1 cellular context compared by ENCODE assay signal in the genomic region with DNA sequence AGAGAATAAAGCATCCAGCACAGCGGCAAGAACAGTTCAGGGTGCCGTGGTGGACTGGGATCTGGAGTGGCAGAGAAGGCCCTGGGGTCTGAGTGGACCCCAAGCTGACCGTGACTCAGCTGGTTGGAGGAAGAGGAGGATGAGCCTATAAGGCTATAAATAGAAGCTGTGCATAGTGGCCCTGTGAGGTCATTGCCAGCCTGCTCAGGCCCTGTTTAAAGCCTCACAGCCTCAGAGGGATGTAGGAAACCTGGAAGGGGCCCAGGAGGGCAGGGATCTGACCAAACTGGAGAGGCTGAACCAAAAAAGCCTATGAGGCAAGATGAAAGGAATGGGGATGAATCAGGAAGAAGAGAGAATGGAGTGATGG.
A peak's percentile ranks its signal among the peaks of the same experiment; 100 is the strongest.
TF ChIP-seq lines count a peak whose summit lies in the region.

No MANE protein-coding gene starts in this region.

TF ChIP-seq in K562, 482 proteins besides CTCF, POLR2A, EP300 and RAD21 (continues in another document):
- TF ChIP-seq JUN (IDR thresholded peaks at IDR 0.05; ENCODE audit: borderline replicate concordance, low read depth, low read length) (0 out of 2 replicates have a peak, but pooled peaks have one; percentile 4), JUN (CRISPR knock-in tag; IDR thresholded peaks at IDR 0.05; ENCODE audit: borderline replicate concordance) (no peak), BRD9 (IDR thresholded peaks at IDR 0.05; ENCODE audit: low read depth, partially characterized antibody) (no peak), MEF2A (IDR thresholded peaks at IDR 0.05; ENCODE audit: control insufficient read depth, low read depth, low read length) (peak; percentile 81), NCOR1 (IDR thresholded peaks at IDR 0.05) (no peak), PHF8 (IDR thresholded peaks at IDR 0.05; ENCODE audit: borderline replicate concordance, low read length) (no peak), DDX20 (tag; IDR thresholded peaks at IDR 0.05; ENCODE audit: low read depth) (no peak), NR2C1 (IDR thresholded peaks at IDR 0.05) (no peak), NR2C1 (tag; IDR thresholded peaks at IDR 0.05) (no peak), RFX1 (IDR thresholded peaks at IDR 0.05) (no peak), ZNF184 (CRISPR knock-in tag; IDR thresholded peaks at IDR 0.05) (no peak), ZNF133 (CRISPR knock-in tag; IDR thresholded peaks at IDR 0.05) (no peak), RBM34 (IDR thresholded peaks at IDR 0.05; ENCODE audit: borderline replicate concordance, insufficient read depth, low read length) (no peak), EWSR1 (IDR thresholded peaks at IDR 0.05; ENCODE audit: borderline replicate concordance, low read depth, partially characterized antibody) (no peak), CBX5 (IDR thresholded peaks at IDR 0.05; ENCODE audit: borderline replicate concordance, low read depth) (no peak), ZNF224 (CRISPR knock-in tag; IDR thresholded peaks at IDR 0.05) (no peak), MEF2D (tag; conservative IDR thresholded peaks at IDR 0.05; ENCODE audit: low read depth) (peak; percentile 87), MAFG (tag; conservative IDR thresholded peaks at IDR 0.05) (peak; percentile 43), HOXB6 (CRISPR knock-in tag; IDR thresholded peaks at IDR 0.05; ENCODE audit: borderline replicate concordance) (no peak), HDAC3 (IDR thresholded peaks at IDR 0.05; ENCODE audit: borderline replicate concordance, partially characterized antibody) (no peak), ZKSCAN1 (IDR thresholded peaks at IDR 0.05; ENCODE audit: low read depth, low read length) (no peak), NUFIP1 (IDR thresholded peaks at IDR 0.05; ENCODE audit: partially characterized antibody) (no peak), GABPA (tag; conservative IDR thresholded peaks at IDR 0.05; ENCODE audit: low read depth) (no peak), RFX7 (CRISPR knock-in tag; IDR thresholded peaks at IDR 0.05) (no peak), ZEB2 (IDR thresholded peaks at IDR 0.05) (no peak), EP400 (IDR thresholded peaks at IDR 0.05) (no peak), KAT7 (CRISPR knock-in tag; IDR thresholded peaks at IDR 0.05; ENCODE audit: borderline replicate concordance) (no peak), BHLHE40 (IDR thresholded peaks at IDR 0.05; ENCODE audit: low read length) (no peak), HNRNPL (IDR thresholded peaks at IDR 0.05; ENCODE audit: low read depth, low read length) (no peak), ZNF589 (CRISPR knock-in tag; IDR thresholded peaks at IDR 0.05; ENCODE audit: low read depth) (no peak), PCBP2 (IDR thresholded peaks at IDR 0.05; ENCODE audit: low read depth, low read length, poor library complexity, severe bottlenecking) (no peak), TAF9B (IDR thresholded peaks at IDR 0.05; ENCODE audit: partially characterized antibody) (no peak), SAP30 (IDR thresholded peaks at IDR 0.05; ENCODE audit: borderline replicate concordance, insufficient read depth, low read depth, low read length, poor library complexity, severe bottlenecking) (no peak), SMARCA5 (IDR thresholded peaks at IDR 0.05) (no peak), ADNP (tag; IDR thresholded peaks at IDR 0.05) (no peak), ETS2 (tag; IDR thresholded peaks at IDR 0.05; ENCODE audit: borderline replicate concordance, poor library complexity, severe bottlenecking) (no peak)
- TF ChIP-seq, protein P1, sequence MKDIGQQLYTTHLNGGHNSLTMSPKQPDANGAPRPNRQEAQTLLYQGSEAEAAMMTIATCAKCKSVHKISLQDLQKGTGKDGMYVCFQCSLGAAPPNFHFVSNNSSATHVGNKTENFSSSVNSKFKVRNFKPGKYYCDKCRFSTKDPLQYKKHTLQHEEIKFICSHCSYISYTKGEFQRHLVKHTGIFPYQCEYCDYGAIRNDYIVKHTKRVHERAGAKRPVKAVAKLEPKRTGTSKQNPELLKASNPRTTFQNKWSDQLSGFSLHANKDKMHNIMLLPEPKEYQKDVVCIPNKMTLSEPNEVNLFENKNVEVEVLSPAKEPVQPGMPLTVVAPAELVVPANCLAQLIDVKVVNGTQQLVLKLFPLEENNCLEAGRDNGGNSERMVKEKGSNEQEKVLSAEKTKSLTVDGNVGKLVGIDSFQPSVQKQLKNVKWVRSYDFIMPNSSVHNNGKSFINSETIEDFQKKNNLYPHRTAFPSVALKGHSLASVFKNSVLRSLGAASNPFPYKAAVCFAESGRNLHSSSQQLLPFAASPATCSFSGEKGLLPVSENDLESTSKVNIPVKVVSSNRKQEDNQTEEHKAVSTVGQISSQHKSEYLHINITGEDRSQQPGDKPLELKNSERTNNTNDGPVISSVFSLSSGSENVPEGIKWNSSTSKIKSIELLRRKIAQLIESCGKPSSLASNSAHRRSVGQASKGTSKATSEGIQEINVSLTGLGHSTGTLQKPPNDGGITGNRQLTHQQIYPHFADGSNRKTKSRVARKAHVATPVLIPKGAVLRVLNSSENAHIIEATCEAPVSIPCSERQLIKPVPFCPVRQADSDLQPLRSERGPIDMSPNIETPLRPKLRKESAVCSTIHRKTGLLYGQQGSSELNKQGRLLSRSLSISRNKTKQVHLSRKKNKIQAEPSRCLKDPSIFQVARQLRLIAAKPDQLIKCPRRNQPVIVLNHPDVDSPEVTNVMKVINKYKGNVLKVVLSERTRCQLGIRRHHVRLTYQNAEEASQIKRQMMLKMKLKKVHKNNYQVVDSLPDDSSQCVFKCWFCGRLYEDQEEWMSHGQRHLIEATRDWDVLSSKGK (CRISPR knock-in tag; IDR thresholded peaks at IDR 0.05): no peak
- TF ChIP-seq, protein P2, sequence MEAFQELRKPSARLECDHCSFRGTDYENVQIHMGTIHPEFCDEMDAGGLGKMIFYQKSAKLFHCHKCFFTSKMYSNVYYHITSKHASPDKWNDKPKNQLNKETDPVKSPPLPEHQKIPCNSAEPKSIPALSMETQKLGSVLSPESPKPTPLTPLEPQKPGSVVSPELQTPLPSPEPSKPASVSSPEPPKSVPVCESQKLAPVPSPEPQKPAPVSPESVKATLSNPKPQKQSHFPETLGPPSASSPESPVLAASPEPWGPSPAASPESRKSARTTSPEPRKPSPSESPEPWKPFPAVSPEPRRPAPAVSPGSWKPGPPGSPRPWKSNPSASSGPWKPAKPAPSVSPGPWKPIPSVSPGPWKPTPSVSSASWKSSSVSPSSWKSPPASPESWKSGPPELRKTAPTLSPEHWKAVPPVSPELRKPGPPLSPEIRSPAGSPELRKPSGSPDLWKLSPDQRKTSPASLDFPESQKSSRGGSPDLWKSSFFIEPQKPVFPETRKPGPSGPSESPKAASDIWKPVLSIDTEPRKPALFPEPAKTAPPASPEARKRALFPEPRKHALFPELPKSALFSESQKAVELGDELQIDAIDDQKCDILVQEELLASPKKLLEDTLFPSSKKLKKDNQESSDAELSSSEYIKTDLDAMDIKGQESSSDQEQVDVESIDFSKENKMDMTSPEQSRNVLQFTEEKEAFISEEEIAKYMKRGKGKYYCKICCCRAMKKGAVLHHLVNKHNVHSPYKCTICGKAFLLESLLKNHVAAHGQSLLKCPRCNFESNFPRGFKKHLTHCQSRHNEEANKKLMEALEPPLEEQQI (IDR thresholded peaks at IDR 0.05): no peak
- TF ChIP-seq, protein P3, sequence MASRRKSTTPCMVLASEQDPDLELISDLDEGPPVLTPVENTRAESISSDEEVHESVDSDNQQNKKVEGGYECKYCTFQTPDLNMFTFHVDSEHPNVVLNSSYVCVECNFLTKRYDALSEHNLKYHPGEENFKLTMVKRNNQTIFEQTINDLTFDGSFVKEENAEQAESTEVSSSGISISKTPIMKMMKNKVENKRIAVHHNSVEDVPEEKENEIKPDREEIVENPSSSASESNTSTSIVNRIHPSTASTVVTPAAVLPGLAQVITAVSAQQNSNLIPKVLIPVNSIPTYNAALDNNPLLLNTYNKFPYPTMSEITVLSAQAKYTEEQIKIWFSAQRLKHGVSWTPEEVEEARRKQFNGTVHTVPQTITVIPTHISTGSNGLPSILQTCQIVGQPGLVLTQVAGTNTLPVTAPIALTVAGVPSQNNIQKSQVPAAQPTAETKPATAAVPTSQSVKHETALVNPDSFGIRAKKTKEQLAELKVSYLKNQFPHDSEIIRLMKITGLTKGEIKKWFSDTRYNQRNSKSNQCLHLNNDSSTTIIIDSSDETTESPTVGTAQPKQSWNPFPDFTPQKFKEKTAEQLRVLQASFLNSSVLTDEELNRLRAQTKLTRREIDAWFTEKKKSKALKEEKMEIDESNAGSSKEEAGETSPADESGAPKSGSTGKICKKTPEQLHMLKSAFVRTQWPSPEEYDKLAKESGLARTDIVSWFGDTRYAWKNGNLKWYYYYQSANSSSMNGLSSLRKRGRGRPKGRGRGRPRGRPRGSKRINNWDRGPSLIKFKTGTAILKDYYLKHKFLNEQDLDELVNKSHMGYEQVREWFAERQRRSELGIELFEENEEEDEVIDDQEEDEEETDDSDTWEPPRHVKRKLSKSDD (conservative IDR thresholded peaks at IDR 0.05; ENCODE audit: low read length): no peak
- TF ChIP-seq, protein P4, sequence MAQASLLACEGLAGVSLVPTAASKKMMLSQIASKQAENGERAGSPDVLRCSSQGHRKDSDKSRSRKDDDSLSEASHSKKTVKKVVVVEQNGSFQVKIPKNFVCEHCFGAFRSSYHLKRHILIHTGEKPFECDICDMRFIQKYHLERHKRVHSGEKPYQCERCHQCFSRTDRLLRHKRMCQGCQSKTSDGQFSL (CRISPR knock-in tag; IDR thresholded peaks at IDR 0.05): no peak
- TF ChIP-seq, protein P4 (tag; IDR thresholded peaks at IDR 0.05): no peak
- TF ChIP-seq, protein P5, sequence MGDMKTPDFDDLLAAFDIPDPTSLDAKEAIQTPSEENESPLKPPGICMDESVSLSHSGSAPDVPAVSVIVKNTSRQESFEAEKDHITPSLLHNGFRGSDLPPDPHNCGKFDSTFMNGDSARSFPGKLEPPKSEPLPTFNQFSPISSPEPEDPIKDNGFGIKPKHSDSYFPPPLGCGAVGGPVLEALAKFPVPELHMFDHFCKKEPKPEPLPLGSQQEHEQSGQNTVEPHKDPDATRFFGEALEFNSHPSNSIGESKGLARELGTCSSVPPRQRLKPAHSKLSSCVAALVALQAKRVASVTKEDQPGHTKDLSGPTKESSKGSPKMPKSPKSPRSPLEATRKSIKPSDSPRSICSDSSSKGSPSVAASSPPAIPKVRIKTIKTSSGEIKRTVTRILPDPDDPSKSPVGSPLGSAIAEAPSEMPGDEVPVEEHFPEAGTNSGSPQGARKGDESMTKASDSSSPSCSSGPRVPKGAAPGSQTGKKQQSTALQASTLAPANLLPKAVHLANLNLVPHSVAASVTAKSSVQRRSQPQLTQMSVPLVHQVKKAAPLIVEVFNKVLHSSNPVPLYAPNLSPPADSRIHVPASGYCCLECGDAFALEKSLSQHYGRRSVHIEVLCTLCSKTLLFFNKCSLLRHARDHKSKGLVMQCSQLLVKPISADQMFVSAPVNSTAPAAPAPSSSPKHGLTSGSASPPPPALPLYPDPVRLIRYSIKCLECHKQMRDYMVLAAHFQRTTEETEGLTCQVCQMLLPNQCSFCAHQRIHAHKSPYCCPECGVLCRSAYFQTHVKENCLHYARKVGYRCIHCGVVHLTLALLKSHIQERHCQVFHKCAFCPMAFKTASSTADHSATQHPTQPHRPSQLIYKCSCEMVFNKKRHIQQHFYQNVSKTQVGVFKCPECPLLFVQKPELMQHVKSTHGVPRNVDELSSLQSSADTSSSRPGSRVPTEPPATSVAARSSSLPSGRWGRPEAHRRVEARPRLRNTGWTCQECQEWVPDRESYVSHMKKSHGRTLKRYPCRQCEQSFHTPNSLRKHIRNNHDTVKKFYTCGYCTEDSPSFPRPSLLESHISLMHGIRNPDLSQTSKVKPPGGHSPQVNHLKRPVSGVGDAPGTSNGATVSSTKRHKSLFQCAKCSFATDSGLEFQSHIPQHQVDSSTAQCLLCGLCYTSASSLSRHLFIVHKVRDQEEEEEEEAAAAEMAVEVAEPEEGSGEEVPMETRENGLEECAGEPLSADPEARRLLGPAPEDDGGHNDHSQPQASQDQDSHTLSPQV (IDR thresholded peaks at IDR 0.05): 0 out of 2 replicates have a peak, but pooled peaks have one; percentile 25
- TF ChIP-seq, protein P6, sequence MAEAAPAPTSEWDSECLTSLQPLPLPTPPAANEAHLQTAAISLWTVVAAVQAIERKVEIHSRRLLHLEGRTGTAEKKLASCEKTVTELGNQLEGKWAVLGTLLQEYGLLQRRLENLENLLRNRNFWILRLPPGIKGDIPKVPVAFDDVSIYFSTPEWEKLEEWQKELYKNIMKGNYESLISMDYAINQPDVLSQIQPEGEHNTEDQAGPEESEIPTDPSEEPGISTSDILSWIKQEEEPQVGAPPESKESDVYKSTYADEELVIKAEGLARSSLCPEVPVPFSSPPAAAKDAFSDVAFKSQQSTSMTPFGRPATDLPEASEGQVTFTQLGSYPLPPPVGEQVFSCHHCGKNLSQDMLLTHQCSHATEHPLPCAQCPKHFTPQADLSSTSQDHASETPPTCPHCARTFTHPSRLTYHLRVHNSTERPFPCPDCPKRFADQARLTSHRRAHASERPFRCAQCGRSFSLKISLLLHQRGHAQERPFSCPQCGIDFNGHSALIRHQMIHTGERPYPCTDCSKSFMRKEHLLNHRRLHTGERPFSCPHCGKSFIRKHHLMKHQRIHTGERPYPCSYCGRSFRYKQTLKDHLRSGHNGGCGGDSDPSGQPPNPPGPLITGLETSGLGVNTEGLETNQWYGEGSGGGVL (CRISPR knock-in tag; IDR thresholded peaks at IDR 0.05): no peak
- TF ChIP-seq, protein P7, sequence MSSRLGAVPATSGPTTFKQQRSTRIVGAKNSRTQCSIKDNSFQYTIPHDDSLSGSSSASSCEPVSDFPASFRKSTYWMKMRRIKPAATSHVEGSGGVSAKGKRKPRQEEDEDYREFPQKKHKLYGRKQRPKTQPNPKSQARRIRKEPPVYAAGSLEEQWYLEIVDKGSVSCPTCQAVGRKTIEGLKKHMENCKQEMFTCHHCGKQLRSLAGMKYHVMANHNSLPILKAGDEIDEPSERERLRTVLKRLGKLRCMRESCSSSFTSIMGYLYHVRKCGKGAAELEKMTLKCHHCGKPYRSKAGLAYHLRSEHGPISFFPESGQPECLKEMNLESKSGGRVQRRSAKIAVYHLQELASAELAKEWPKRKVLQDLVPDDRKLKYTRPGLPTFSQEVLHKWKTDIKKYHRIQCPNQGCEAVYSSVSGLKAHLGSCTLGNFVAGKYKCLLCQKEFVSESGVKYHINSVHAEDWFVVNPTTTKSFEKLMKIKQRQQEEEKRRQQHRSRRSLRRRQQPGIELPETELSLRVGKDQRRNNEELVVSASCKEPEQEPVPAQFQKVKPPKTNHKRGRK (tag; IDR thresholded peaks at IDR 0.05): no peak
- TF ChIP-seq, protein P8, sequence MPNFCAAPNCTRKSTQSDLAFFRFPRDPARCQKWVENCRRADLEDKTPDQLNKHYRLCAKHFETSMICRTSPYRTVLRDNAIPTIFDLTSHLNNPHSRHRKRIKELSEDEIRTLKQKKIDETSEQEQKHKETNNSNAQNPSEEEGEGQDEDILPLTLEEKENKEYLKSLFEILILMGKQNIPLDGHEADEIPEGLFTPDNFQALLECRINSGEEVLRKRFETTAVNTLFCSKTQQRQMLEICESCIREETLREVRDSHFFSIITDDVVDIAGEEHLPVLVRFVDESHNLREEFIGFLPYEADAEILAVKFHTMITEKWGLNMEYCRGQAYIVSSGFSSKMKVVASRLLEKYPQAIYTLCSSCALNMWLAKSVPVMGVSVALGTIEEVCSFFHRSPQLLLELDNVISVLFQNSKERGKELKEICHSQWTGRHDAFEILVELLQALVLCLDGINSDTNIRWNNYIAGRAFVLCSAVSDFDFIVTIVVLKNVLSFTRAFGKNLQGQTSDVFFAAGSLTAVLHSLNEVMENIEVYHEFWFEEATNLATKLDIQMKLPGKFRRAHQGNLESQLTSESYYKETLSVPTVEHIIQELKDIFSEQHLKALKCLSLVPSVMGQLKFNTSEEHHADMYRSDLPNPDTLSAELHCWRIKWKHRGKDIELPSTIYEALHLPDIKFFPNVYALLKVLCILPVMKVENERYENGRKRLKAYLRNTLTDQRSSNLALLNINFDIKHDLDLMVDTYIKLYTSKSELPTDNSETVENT (CRISPR knock-in tag; IDR thresholded peaks at IDR 0.05): no peak
